Comparison of ENCODE assay signal across 8 cellular contexts in genomic region chr12:104669851-104670337, GRCh38.
DNase-seq lines count a peak whose midpoint lies in the region; ATAC-seq lines count a peak whose summit lies in the region.

No MANE protein-coding gene starts in this region.

- ATAC-seq in GM18517 (IDR thresholded peaks at IDR 0.05; ENCODE audit: unreplicated experiment) (peak; percentile 37), HG02870 (IDR thresholded peaks at IDR 0.05; ENCODE audit: unreplicated experiment) (peak; percentile 65)

- peak; percentile 73 for DNase-seq in SIG-M5 (lab: John Stamatoyannopoulos, UW)
- peak; percentile 22 for DNase-seq in fibroblast of gingiva (ENCODE audit: low read depth)
- DNase-seq in substantia nigra (lab: John Stamatoyannopoulos, UW), result peak in 3 of 49 donors; percentile 6 to 15 (median 10)
- DNase-seq in NCI-H1694 (lab: John Stamatoyannopoulos, UW), result no peak
- no peak for DNase-seq in NCI-H748 treated with DMSO at 0.1 percent for 48 hours (lab: John Stamatoyannopoulos, UW)
- DNase-seq in NCI-H524 treated with DMSO at 0.1 percent for 48 hours (lab: John Stamatoyannopoulos, UW), result no peak

- peak overlapping the region; percentile 92 for H3K27ac ChIP-seq in substantia nigra (ENCODE audit: low read depth, low read length, poor library complexity, severe bottlenecking)

Comparison
In these comparisons a context has a peak if more than half of its experiments do, and no peak if none do; other contexts are left out.
1. DNase-seq: peak in SIG-M5 (single experiment) and fibroblast of gingiva (single experiment); none in NCI-H1694 (single experiment), NCI-H748 treated with DMSO at 0.1 percent for 48 hours (single experiment) and NCI-H524 treated with DMSO at 0.1 percent for 48 hours (single experiment).